Comparison of ENCODE assay signal across 20 cellular contexts in genomic region chr1:23437355-23437664, GRCh38. TPM values are rescaled to one million over a fixed set of nuclear protein-coding genes. Genes with fewer than 3 reads are reported as not detected.
A peak's percentile ranks its signal among the peaks of the same experiment; 100 is the strongest.
DNase-seq lines count a peak whose midpoint lies in the region; ATAC-seq and TF ChIP-seq lines count a peak whose summit lies in the region.
"Had no signal": no experiment of that assay in that cellular context is flagged by ENCODE, and none has a peak within 500 bp of the region (broad histone marks: within the 10 kb centered on the region; RNA-seq: fewer than 3 reads in every experiment).

No MANE protein-coding gene starts in this region.

- POLR2A ChIA-PET in WTC11 (lab: Charles Lee) = interaction anchor here (1.6 kb wide), 1 partner anchor 94 kb away, joined by 3 read pairs; the partner anchor contains the start of gene E2F2

- no peak for TF ChIP-seq EP300 in transverse colon (IDR thresholded peaks at IDR 0.05; ENCODE audit: low read depth)

- H3K36me3 ChIP-seq in HUES48 (ENCODE audit: control insufficient read depth, insufficient read depth, low read length) (peaks cover 56% of the 10 kb centered on the region), iPS-18a (ENCODE audit: control insufficient read depth, low read depth, low read length) (peaks cover 44% of the 10 kb centered on the region), transverse colon (peaks cover 0 to 4% (median 0%) of the 10 kb centered on the region in 4 donors)

- peaks cover 6% of the 10 kb centered on the region for H3K4me1 Mint-ChIP-seq in WTC11
- H3K4me1 Mint-ChIP-seq: B cell; CD8-positive, alpha-beta memory T cell had no signal

- intact Hi-C loops in transverse colon (cut with DNase I; ENCODE audit: low total_unique reads) = no loop called here

- no peak for TF ChIP-seq CTCF in WTC11 (IDR thresholded peaks at IDR 0.05)
- TF ChIP-seq CTCF in transverse colon (IDR thresholded peaks at IDR 0.05) = no peak

- H3K9ac ChIP-seq in HUES48 (ENCODE audit: low read depth, low read length) (no peak overlapping the region), iPS-18a (ENCODE audit: low read length) (no peak overlapping the region)

- no peak overlapping the region for H3K27ac Mint-ChIP-seq in WTC11
- H3K27ac Mint-ChIP-seq: B cell; CD8-positive, alpha-beta memory T cell had no signal

- ATAC-seq in WTC11 (no peak), GM21381 (IDR thresholded peaks at IDR 0.05; ENCODE audit: unreplicated experiment) (no peak)

- no peak overlapping the region for H3K27ac ChIP-seq in HUES48 (ENCODE audit: low read depth, low read length)
- no peak overlapping the region for H3K27ac ChIP-seq in iPS-18a (ENCODE audit: low read length)
- peak overlapping the region; percentile 70 to 87 (median 86) for H3K27ac ChIP-seq in transverse colon
- H3K27ac ChIP-seq: A549, C4-2B had no signal

- H3K9me3 Mint-ChIP-seq in WTC11 = no peaks in the 10 kb centered on the region
- H3K9me3 Mint-ChIP-seq: CD8-positive, alpha-beta memory T cell had no signal

- H3K9me3 ChIP-seq in HUES48 (ENCODE audit: control insufficient read depth, insufficient read depth, low read length) (no peaks in the 10 kb centered on the region), iPS-18a (ENCODE audit: control insufficient read depth, low read depth, low read length) (no peaks in the 10 kb centered on the region), transverse colon (no peaks in the 10 kb centered on the region)
- H3K9me3 ChIP-seq: A549 had no signal

- no peaks in the 10 kb centered on the region for H3K27me3 Mint-ChIP-seq in WTC11 (ENCODE audit: low read depth)

- DNase-seq in WTC11 (ENCODE audit: low spot score) = no peak
- no peak for DNase-seq in transverse colon
- no peak for DNase-seq in NCI-H1694 (lab: John Stamatoyannopoulos, UW)
- no peak for DNase-seq in RKO (ENCODE audit: low spot score)
- DNase-seq: DMS 273 treated with DMSO at 0.1 percent for 48 hours, DMS79, EL, GF-D8, KBM-7, NCI-H2029 treated with DMSO at 0.1 percent for 48 hours, NCI-H446 treated with DMSO at 0.1 percent for 48 hours, NCI-H526, SHP77 treated with DMSO at 0.1 percent for 48 hours had no signal

- CTCF ChIA-PET in WTC11 (lab: Charles Lee) = interaction anchor here (1.0 to 2.2 kb wide), 9 partner anchors 33 to 335 kb away, joined by 4 to 28 read pairs (median 5); partner anchors contain the start of gene ASAP3

- WGBS in transverse colon (ENCODE audit: low coverage in 1 of 2), 2 donors = 90 to 93% methylated on average over 2 to 9 of the region's 13 CpGs

- in situ Hi-C loops in transverse colon (cut with MboI; ENCODE audit: low pct_ligation_motif_present in 1 of 4, low pct_unique_long_range_greater_than_20kb in 1 of 4, low sequenced_read_pairs in 3 of 4) = no loop called here

- peak overlapping the region; percentile 20; the same call in 1 of the 2 replicates for H3K4me3 Mint-ChIP-seq in WTC11

- no peak for TF ChIP-seq POLR2A in transverse colon (IDR thresholded peaks at IDR 0.05)

- H3K4me3 ChIP-seq in HUES48 (ENCODE audit: low read depth, low read length) (peak overlapping the region; percentile 53; the same call in 1 of the 2 replicates), iPS-18a (ENCODE audit: low read length) (peak overlapping the region; percentile 34), transverse colon (no peak overlapping the region)
- H3K4me3 ChIP-seq: A549 had no signal

- H3K27me3 ChIP-seq in HUES48 (ENCODE audit: control insufficient read depth, insufficient read depth, low read length) (no peaks in the 10 kb centered on the region), iPS-18a (ENCODE audit: control insufficient read depth, insufficient read depth, low read length) (no peaks in the 10 kb centered on the region), transverse colon (no peaks in the 10 kb centered on the region)

- H3K36me3 Mint-ChIP-seq in WTC11 = peaks cover 44% of the 10 kb centered on the region
- H3K36me3 Mint-ChIP-seq: CD8-positive, alpha-beta memory T cell had no signal

- H3K4me1 ChIP-seq in HUES48 (ENCODE audit: control insufficient read depth, insufficient read depth, low read length) (no peaks in the 10 kb centered on the region), iPS-18a (ENCODE audit: control insufficient read depth, low read depth, low read length) (no peaks in the 10 kb centered on the region), transverse colon (peaks cover 0 to 19% (median 15%) of the 10 kb centered on the region in 4 donors)
- H3K4me1 ChIP-seq: A549 had no signal

TF ChIP-seq in WTC11, 78 proteins besides CTCF, POLR2A, EP300 and RAD21:
- TF ChIP-seq, protein P1, sequence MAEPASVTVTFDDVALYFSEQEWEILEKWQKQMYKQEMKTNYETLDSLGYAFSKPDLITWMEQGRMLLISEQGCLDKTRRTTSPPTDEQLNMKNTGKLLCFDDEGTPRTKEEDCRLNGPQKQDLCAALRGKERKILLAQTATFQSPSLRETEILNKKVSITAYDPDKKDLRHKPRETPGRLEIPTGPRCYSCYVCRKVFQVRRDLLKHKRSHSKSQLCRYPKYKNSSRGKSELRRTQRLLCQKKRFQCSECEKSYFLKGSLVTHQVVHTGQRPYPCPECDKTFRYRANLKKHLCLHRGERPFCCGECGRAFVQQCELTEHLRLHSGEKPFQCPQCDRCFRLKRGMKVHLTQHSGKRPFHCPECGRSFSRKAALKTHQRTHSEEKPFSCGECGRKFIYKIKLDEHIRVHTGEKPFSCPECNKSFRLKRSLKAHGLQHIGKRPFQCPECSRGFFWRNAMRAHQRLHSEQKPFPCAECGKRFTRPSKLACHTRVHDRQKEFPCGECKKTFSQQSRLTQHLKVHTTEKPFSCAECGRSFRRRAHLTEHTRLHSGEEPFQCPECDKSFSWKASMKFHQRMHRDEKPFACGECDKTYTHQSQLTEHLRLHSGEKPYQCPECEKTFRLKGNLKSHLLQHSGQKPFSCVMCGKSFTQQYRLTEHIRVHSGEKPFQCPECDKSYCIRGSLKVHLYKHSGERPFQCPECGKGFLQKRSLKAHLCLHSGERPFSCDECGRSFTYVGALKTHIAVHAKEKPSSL (CRISPR knock-in tag; conservative IDR thresholded peaks at IDR 0.05) = no peak
- TF ChIP-seq, protein P2, sequence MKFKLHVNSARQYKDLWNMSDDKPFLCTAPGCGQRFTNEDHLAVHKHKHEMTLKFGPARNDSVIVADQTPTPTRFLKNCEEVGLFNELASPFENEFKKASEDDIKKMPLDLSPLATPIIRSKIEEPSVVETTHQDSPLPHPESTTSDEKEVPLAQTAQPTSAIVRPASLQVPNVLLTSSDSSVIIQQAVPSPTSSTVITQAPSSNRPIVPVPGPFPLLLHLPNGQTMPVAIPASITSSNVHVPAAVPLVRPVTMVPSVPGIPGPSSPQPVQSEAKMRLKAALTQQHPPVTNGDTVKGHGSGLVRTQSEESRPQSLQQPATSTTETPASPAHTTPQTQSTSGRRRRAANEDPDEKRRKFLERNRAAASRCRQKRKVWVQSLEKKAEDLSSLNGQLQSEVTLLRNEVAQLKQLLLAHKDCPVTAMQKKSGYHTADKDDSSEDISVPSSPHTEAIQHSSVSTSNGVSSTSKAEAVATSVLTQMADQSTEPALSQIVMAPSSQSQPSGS (CRISPR knock-in tag; IDR thresholded peaks at IDR 0.05; ENCODE audit: borderline replicate concordance, low read depth) = 0 out of 2 replicates have a peak, but pooled peaks have one; percentile 21

RNA-seq across cellular contexts. Expression of gene TCEA3, which starts 12.8 kb away (rescaled TPM):
- total RNA-seq in WTC11 (2021) (0.37 to 0.89 TPM (median 0.73 TPM) in 3 replicates), transverse colon (100 to 1,000 TPM; 137 to 761 (median 198) TPM)
- total RNA-seq: B cell had no signal

RNA-seq across cellular contexts. Expression of gene ASAP3, which starts 46.7 kb away (rescaled TPM):
- total RNA-seq in WTC11 (2021) (64.5 to 71.2 TPM (median 70.3 TPM) in 3 replicates), transverse colon (10 to 100 TPM; 38.2 to 62.9 (median 48.3) TPM)

Comparison
In these comparisons a context has a peak if more than half of its experiments do, and no peak if none do; other contexts are left out.
1. H3K27ac ChIP-seq: peak in transverse colon (4 of 4); none in HUES48 (single experiment) and iPS-18a (single experiment).
2. H3K4me3 ChIP-seq: peak in HUES48 (single experiment) and iPS-18a (single experiment); none in transverse colon (0 of 4).
3. RNA of gene TCEA3, which starts 12.8 kb away (total RNA-seq): 137 to 761 TPM in transverse colon; 0.37 to 0.89 TPM in WTC11; every median in the first group is over 10 times any median in the second.